ENCODE assay signal across 1 cellular context in genomic region chr16:89200850-89201466, GRCh38.
TF ChIP-seq lines count a peak whose summit lies in the region.

No MANE protein-coding gene starts in this region.

TF ChIP-seq in HepG2, 621 proteins besides CTCF, POLR2A, EP300 and RAD21 (continued from another document and continues in another):
- TF ChIP-seq XBP1 (CRISPR knock-in tag; IDR thresholded peaks at IDR 0.05) (no peak), ZNF567 (CRISPR knock-in tag; IDR thresholded peaks at IDR 0.05; ENCODE audit: borderline replicate concordance) (no peak), RXRA (CRISPR knock-in tag; IDR thresholded peaks at IDR 0.05) (no peak), MEIS2 (CRISPR knock-in tag; IDR thresholded peaks at IDR 0.05) (no peak), BRCA1 (CRISPR knock-in tag; IDR thresholded peaks at IDR 0.05) (no peak), RFXAP (CRISPR knock-in tag; IDR thresholded peaks at IDR 0.05; ENCODE audit: borderline replicate concordance) (0 out of 2 replicates have a peak, but pooled peaks have one; percentile 10), PHF21A (CRISPR knock-in tag; IDR thresholded peaks at IDR 0.05) (no peak), REXO4 (CRISPR knock-in tag; IDR thresholded peaks at IDR 0.05; ENCODE audit: borderline replicate concordance) (no peak), ZNF383 (CRISPR knock-in tag; IDR thresholded peaks at IDR 0.05; ENCODE audit: borderline replicate concordance) (no peak), CHCHD3 (CRISPR knock-in tag; IDR thresholded peaks at IDR 0.05) (peak; percentile 39; the same call in 1 of the 2 replicates), JUND (CRISPR knock-in tag; IDR thresholded peaks at IDR 0.05) (no peak), SNAPC4 (CRISPR knock-in tag; IDR thresholded peaks at IDR 0.05) (no peak), HNRNPLL (IDR thresholded peaks at IDR 0.05; ENCODE audit: low read depth, low read length, poor library complexity, severe bottlenecking) (no peak), ZKSCAN8 (CRISPR knock-in tag; IDR thresholded peaks at IDR 0.05; ENCODE audit: borderline replicate concordance) (no peak), ZNF800 (CRISPR knock-in tag; IDR thresholded peaks at IDR 0.05) (no peak), MAX (IDR thresholded peaks at IDR 0.05) (peak; percentile 37; the same call in 1 of the 2 replicates), ZNF605 (CRISPR knock-in tag; IDR thresholded peaks at IDR 0.05) (no peak), CBX5 (CRISPR knock-in tag; IDR thresholded peaks at IDR 0.05; ENCODE audit: borderline replicate concordance) (no peak), ZNF782 (CRISPR knock-in tag; IDR thresholded peaks at IDR 0.05; ENCODE audit: borderline replicate concordance) (no peak), CREBL2 (CRISPR knock-in tag; IDR thresholded peaks at IDR 0.05; ENCODE audit: borderline replicate concordance) (no peak), SPEN (CRISPR knock-in tag; IDR thresholded peaks at IDR 0.05; ENCODE audit: low read depth) (no peak), ZEB1 (IDR thresholded peaks at IDR 0.05; ENCODE audit: insufficient replicate concordance, low read depth) (no peak), PAX8 (CRISPR knock-in tag; IDR thresholded peaks at IDR 0.05; ENCODE audit: borderline replicate concordance) (no peak), ZNF20 (CRISPR knock-in tag; IDR thresholded peaks at IDR 0.05) (no peak), CBX1 (IDR thresholded peaks at IDR 0.05; ENCODE audit: low read depth) (peak; percentile 8), CREB3 (CRISPR knock-in tag; IDR thresholded peaks at IDR 0.05) (no peak), ZNF180 (CRISPR knock-in tag; IDR thresholded peaks at IDR 0.05; ENCODE audit: borderline replicate concordance, low read depth) (no peak), FOXK2 (IDR thresholded peaks at IDR 0.05) (no peak)
- TF ChIP-seq, protein P1, sequence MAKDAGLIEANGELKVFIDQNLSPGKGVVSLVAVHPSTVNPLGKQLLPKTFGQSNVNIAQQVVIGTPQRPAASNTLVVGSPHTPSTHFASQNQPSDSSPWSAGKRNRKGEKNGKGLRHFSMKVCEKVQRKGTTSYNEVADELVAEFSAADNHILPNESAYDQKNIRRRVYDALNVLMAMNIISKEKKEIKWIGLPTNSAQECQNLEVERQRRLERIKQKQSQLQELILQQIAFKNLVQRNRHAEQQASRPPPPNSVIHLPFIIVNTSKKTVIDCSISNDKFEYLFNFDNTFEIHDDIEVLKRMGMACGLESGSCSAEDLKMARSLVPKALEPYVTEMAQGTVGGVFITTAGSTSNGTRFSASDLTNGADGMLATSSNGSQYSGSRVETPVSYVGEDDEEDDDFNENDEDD (CRISPR knock-in tag; IDR thresholded peaks at IDR 0.05; ENCODE audit: borderline replicate concordance): no peak
- TF ChIP-seq, protein P2, sequence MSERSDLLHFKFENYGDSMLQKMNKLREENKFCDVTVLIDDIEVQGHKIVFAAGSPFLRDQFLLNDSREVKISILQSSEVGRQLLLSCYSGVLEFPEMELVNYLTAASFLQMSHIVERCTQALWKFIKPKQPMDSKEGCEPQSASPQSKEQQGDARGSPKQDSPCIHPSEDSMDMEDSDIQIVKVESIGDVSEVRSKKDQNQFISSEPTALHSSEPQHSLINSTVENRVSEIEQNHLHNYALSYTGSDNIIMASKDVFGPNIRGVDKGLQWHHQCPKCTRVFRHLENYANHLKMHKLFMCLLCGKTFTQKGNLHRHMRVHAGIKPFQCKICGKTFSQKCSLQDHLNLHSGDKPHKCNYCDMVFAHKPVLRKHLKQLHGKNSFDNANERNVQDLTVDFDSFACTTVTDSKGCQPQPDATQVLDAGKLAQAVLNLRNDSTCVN (CRISPR knock-in tag; IDR thresholded peaks at IDR 0.05; ENCODE audit: borderline replicate concordance): peak; percentile 33; the same call in 1 of the 2 replicates
- TF ChIP-seq, protein P3, sequence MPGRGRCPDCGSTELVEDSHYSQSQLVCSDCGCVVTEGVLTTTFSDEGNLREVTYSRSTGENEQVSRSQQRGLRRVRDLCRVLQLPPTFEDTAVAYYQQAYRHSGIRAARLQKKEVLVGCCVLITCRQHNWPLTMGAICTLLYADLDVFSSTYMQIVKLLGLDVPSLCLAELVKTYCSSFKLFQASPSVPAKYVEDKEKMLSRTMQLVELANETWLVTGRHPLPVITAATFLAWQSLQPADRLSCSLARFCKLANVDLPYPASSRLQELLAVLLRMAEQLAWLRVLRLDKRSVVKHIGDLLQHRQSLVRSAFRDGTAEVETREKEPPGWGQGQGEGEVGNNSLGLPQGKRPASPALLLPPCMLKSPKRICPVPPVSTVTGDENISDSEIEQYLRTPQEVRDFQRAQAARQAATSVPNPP (CRISPR knock-in tag; IDR thresholded peaks at IDR 0.05): no peak
- TF ChIP-seq, protein P4, sequence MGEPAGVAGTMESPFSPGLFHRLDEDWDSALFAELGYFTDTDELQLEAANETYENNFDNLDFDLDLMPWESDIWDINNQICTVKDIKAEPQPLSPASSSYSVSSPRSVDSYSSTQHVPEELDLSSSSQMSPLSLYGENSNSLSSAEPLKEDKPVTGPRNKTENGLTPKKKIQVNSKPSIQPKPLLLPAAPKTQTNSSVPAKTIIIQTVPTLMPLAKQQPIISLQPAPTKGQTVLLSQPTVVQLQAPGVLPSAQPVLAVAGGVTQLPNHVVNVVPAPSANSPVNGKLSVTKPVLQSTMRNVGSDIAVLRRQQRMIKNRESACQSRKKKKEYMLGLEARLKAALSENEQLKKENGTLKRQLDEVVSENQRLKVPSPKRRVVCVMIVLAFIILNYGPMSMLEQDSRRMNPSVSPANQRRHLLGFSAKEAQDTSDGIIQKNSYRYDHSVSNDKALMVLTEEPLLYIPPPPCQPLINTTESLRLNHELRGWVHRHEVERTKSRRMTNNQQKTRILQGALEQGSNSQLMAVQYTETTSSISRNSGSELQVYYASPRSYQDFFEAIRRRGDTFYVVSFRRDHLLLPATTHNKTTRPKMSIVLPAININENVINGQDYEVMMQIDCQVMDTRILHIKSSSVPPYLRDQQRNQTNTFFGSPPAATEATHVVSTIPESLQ (CRISPR knock-in tag; conservative IDR thresholded peaks at IDR 0.05): 0 out of 2 replicates have a peak, but pooled peaks have one; percentile 40
- TF ChIP-seq, protein P5, sequence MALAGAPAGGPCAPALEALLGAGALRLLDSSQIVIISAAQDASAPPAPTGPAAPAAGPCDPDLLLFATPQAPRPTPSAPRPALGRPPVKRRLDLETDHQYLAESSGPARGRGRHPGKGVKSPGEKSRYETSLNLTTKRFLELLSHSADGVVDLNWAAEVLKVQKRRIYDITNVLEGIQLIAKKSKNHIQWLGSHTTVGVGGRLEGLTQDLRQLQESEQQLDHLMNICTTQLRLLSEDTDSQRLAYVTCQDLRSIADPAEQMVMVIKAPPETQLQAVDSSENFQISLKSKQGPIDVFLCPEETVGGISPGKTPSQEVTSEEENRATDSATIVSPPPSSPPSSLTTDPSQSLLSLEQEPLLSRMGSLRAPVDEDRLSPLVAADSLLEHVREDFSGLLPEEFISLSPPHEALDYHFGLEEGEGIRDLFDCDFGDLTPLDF (CRISPR knock-in tag; IDR thresholded peaks at IDR 0.05): no peak
- TF ChIP-seq, protein P6, sequence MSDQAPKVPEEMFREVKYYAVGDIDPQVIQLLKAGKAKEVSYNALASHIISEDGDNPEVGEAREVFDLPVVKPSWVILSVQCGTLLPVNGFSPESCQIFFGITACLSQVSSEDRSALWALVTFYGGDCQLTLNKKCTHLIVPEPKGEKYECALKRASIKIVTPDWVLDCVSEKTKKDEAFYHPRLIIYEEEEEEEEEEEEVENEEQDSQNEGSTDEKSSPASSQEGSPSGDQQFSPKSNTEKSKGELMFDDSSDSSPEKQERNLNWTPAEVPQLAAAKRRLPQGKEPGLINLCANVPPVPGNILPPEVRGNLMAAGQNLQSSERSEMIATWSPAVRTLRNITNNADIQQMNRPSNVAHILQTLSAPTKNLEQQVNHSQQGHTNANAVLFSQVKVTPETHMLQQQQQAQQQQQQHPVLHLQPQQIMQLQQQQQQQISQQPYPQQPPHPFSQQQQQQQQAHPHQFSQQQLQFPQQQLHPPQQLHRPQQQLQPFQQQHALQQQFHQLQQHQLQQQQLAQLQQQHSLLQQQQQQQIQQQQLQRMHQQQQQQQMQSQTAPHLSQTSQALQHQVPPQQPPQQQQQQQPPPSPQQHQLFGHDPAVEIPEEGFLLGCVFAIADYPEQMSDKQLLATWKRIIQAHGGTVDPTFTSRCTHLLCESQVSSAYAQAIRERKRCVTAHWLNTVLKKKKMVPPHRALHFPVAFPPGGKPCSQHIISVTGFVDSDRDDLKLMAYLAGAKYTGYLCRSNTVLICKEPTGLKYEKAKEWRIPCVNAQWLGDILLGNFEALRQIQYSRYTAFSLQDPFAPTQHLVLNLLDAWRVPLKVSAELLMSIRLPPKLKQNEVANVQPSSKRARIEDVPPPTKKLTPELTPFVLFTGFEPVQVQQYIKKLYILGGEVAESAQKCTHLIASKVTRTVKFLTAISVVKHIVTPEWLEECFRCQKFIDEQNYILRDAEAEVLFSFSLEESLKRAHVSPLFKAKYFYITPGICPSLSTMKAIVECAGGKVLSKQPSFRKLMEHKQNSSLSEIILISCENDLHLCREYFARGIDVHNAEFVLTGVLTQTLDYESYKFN (CRISPR knock-in tag; conservative IDR thresholded peaks at IDR 0.05): no peak
- TF ChIP-seq, protein P7, sequence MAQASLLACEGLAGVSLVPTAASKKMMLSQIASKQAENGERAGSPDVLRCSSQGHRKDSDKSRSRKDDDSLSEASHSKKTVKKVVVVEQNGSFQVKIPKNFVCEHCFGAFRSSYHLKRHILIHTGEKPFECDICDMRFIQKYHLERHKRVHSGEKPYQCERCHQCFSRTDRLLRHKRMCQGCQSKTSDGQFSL (CRISPR knock-in tag; IDR thresholded peaks at IDR 0.05): 0 out of 2 replicates have a peak, but pooled peaks have one; percentile 2
- TF ChIP-seq, protein P8, sequence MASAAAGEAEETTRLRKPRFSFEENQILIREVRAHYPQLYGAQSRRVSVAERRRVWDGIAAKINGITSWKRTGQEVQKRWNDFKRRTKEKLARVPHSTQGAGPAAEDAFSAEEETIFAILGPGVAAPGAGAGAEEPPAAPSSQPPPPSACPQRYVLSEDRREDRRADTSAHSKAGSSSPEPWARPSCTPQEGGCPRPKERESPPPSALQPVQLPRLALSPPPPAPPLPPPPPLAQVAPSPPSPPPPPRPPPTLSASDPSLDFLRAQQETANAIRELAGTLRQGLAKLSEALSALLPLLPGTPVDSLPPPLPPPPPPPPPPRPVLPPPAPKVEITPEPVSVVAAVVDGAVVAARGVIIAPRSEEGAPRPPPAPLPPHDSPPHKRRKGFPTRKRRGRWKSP (CRISPR knock-in tag; IDR thresholded peaks at IDR 0.05): no peak
- TF ChIP-seq, protein P9, sequence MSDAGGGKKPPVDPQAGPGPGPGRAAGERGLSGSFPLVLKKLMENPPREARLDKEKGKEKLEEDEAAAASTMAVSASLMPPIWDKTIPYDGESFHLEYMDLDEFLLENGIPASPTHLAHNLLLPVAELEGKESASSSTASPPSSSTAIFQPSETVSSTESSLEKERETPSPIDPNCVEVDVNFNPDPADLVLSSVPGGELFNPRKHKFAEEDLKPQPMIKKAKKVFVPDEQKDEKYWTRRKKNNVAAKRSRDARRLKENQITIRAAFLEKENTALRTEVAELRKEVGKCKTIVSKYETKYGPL (CRISPR knock-in tag; IDR thresholded peaks at IDR 0.05): no peak
